ENCODE assay signal across 1 cellular context in the genomic region with DNA sequence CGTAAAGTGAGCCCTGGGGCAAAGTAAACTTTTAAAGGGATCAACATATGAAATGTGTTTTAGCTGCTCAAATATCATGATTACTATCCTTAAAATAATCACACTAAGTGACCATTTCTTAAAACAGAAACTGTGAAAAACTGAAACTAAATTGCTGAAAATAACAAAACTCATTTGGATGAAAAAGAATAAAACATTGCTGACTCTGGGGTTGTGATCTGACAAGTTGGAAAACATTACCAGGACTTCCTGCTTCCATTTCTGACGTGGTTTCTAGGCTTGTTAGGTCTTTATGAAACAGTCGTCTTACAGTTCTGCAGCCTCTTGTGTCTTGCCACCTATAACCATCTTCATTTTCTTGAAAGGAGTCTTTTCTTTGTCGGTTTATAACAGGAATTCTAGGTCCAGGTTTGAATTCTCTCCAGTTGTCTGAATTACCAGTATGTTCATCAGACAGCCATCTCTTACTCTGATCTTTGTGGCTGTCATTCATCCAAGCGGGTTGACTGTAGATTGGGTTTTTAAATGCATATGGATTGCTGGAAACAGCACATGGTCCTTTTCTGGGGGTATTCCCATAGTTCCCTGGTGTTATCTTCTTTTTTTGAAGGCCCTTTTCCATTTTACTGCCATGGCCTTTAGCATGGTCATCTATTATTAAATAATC.
TF ChIP-seq lines count a peak whose summit lies in the region.

No MANE protein-coding gene starts in this region.

TF ChIP-seq in GM23338, 12 proteins besides CTCF, POLR2A, EP300 and RAD21 (continued from another document):
- TF ChIP-seq, protein P1, sequence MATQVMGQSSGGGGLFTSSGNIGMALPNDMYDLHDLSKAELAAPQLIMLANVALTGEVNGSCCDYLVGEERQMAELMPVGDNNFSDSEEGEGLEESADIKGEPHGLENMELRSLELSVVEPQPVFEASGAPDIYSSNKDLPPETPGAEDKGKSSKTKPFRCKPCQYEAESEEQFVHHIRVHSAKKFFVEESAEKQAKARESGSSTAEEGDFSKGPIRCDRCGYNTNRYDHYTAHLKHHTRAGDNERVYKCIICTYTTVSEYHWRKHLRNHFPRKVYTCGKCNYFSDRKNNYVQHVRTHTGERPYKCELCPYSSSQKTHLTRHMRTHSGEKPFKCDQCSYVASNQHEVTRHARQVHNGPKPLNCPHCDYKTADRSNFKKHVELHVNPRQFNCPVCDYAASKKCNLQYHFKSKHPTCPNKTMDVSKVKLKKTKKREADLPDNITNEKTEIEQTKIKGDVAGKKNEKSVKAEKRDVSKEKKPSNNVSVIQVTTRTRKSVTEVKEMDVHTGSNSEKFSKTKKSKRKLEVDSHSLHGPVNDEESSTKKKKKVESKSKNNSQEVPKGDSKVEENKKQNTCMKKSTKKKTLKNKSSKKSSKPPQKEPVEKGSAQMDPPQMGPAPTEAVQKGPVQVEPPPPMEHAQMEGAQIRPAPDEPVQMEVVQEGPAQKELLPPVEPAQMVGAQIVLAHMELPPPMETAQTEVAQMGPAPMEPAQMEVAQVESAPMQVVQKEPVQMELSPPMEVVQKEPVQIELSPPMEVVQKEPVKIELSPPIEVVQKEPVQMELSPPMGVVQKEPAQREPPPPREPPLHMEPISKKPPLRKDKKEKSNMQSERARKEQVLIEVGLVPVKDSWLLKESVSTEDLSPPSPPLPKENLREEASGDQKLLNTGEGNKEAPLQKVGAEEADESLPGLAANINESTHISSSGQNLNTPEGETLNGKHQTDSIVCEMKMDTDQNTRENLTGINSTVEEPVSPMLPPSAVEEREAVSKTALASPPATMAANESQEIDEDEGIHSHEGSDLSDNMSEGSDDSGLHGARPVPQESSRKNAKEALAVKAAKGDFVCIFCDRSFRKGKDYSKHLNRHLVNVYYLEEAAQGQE (IDR thresholded peaks at IDR 0.05; ENCODE audit: unreplicated experiment), result no peak
- no peak for TF ChIP-seq EZH2 (IDR thresholded peaks at IDR 0.05; ENCODE audit: low read depth, unreplicated experiment)
- TF ChIP-seq, protein P2, sequence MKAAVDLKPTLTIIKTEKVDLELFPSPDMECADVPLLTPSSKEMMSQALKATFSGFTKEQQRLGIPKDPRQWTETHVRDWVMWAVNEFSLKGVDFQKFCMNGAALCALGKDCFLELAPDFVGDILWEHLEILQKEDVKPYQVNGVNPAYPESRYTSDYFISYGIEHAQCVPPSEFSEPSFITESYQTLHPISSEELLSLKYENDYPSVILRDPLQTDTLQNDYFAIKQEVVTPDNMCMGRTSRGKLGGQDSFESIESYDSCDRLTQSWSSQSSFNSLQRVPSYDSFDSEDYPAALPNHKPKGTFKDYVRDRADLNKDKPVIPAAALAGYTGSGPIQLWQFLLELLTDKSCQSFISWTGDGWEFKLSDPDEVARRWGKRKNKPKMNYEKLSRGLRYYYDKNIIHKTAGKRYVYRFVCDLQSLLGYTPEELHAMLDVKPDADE (IDR thresholded peaks at IDR 0.05), result no peak
- TF ChIP-seq ZNF114 (CRISPR knock-in tag; IDR thresholded peaks at IDR 0.05), result no peak
- TF ChIP-seq CREB1 (CRISPR knock-in tag; IDR thresholded peaks at IDR 0.05; ENCODE audit: low read depth), result no peak
- no peak for TF ChIP-seq POLR2AphosphoS5 (IDR thresholded peaks at IDR 0.05; ENCODE audit: low read depth)
- TF ChIP-seq STAT1 (IDR thresholded peaks at IDR 0.05; ENCODE audit: unreplicated experiment), result no peak
- no peak for TF ChIP-seq ZNF331 (CRISPR knock-in tag; IDR thresholded peaks at IDR 0.05; ENCODE audit: low read depth)
- no peak for TF ChIP-seq ZNF462 (CRISPR knock-in tag; IDR thresholded peaks at IDR 0.05)
